In the genomic region with DNA sequence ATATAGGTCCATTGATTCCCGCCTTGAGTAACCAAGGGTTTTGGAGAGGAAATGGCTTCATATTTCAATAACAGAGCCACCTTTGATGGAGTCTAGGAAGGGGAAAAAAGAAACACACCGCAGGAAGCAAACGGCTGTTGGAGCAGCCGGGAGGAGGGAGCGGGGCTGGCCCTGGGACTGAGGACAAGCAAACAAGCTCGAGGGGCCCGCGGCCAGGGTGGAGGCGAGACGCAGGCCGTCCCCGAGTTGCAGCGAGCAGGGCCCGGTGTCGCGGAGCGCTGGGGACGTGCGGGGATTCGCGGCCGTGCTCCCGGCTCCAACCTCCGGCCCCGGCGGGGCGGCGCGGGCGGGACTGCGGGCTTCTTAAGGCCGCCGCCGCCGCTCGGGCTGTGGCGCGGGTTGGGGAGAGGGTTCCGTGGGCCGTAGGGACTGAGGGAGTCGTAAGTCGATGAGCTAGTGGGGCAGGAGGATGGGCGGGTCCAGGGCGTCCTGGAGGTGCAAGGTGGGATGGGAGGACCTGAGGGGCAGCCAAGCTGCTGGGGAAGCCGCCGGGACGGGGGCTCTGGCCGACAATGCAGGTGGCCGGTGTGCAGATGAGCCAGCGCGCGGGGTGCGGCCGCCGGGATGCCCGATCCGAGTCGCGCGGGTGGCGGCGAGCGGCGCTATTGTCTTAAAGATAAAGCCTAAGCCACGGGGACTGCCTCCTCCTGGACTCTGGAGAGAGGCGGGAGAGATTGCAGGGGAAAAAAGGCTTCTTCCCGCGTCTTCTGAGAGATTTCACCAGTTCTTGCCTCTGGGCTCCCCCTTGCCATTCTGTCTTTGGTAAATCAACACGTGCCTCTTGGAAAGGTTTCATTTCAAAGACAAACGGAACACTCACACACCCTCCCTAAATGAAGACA, we compare ENCODE assay signal across 9 cellular contexts. TPM values are rescaled to one million over a fixed set of nuclear protein-coding genes. Genes with fewer than 3 reads are reported as not detected.
DNase-seq lines count a peak whose midpoint lies in the region; ATAC-seq and TF ChIP-seq lines count a peak whose summit lies in the region.
"Had no signal": no experiment of that assay in that cellular context is flagged by ENCODE, and none has a peak within 500 bp of the region (broad histone marks: within the 10 kb centered on the region; RNA-seq: fewer than 3 reads in every experiment).

No MANE protein-coding gene starts in this region.

- ATAC-seq in GM23338 (peak; percentile 85), GM19328 (IDR thresholded peaks at IDR 0.05; ENCODE audit: unreplicated experiment) (no peak)

- intact Hi-C loops in activated CD4-positive, alpha-beta memory T cell treated with anti-CD3 and anti-CD28 coated beads for 36 hours (cut with micrococcal nuclease), result no loop called here

- POLR2A ChIA-PET in activated CD4-positive, alpha-beta memory T cell treated with anti-CD3 and anti-CD28 coated beads for 36 hours (lab: Charles Lee), result no interaction called here

- H3K9me3 Mint-ChIP-seq in GM23338 (no peaks in the 10 kb centered on the region; the same call in 2 of the 3 replicates), nephron progenitor cell (peaks cover 5% of the 10 kb centered on the region)
- H3K9me3 Mint-ChIP-seq in activated CD4-positive, alpha-beta memory T cell treated with anti-CD3 and anti-CD28 coated beads for 36 hours, result no peaks in the 10 kb centered on the region

- H3K4me3 Mint-ChIP-seq in GM23338, result peak overlapping the region; percentile 91
- H3K4me3 Mint-ChIP-seq in activated CD4-positive, alpha-beta memory T cell treated with anti-CD3 and anti-CD28 coated beads for 36 hours, result peak overlapping the region; percentile 46
- H3K4me3 Mint-ChIP-seq in nephron progenitor cell, result peak overlapping the region; percentile 83

- H3K79me2 ChIP-seq in GM23338 (replicated peaks; ENCODE audit: insufficient read depth), result no peaks in the 10 kb centered on the region

- peak overlapping the region; percentile 85 for H3K4me2 ChIP-seq in GM23338

- no peaks in the 10 kb centered on the region for H3F3A ChIP-seq in GM23338 (replicated peaks; ENCODE audit: low read depth)

- H3K36me3 Mint-ChIP-seq in GM23338 (ENCODE audit: low read depth) (peaks cover under 1% of the 10 kb centered on the region; the same call in 2 of the 3 replicates), nephron progenitor cell (ENCODE audit: low read depth) (peaks cover 6% of the 10 kb centered on the region)
- no peaks in the 10 kb centered on the region for H3K36me3 Mint-ChIP-seq in activated CD4-positive, alpha-beta memory T cell treated with anti-CD3 and anti-CD28 coated beads for 36 hours
- H3K36me3 Mint-ChIP-seq: CD4-positive, CD25-positive, alpha-beta regulatory T cell had no signal

- H3K4me3 ChIP-seq in GM23338 (peak overlapping the region; percentile 72), foreskin fibroblast (ENCODE audit: low read depth in 1 of 2, low read length in 2 of 2) (peak overlapping the region; percentile 53 to 56)

- H2AFZ ChIP-seq in GM23338, result peak overlapping the region; percentile 94

- no peaks in the 10 kb centered on the region for H4K20me1 ChIP-seq in GM23338 (replicated peaks; ENCODE audit: insufficient read depth)

- CTCF ChIA-PET in activated CD4-positive, alpha-beta memory T cell treated with anti-CD3 and anti-CD28 coated beads for 36 hours (lab: Charles Lee), result no interaction called here

- peaks cover 28% of the 10 kb centered on the region for H3K4me1 Mint-ChIP-seq in GM23338
- peaks cover 6% of the 10 kb centered on the region for H3K4me1 Mint-ChIP-seq in activated CD4-positive, alpha-beta memory T cell treated with anti-CD3 and anti-CD28 coated beads for 36 hours (ENCODE audit: low read depth)
- peaks cover 74% of the 10 kb centered on the region for H3K4me1 Mint-ChIP-seq in nephron progenitor cell

- peak overlapping the region; percentile 41 for H3K27ac ChIP-seq in GM23338 (ENCODE audit: low read depth)

- H3K9me2 ChIP-seq in GM23338 (ENCODE audit: insufficient read depth), result no peaks in the 10 kb centered on the region

- peaks cover 30% of the 10 kb centered on the region for H3K4me1 ChIP-seq in GM23338 (ENCODE audit: insufficient read depth)

- H3K27me3 ChIP-seq in GM23338 (ENCODE audit: insufficient read depth), result no peaks in the 10 kb centered on the region

- TF ChIP-seq CTCF in GM23338 (conservative IDR thresholded peaks at IDR 0.05; ENCODE audit: low read depth in 2 of 2), result peak; percentile 43 to 77
- TF ChIP-seq CTCF in foreskin fibroblast (IDR thresholded peaks at IDR 0.05; ENCODE audit: low read depth, low read length), result peak; percentile 56
- TF ChIP-seq CTCF in nephron progenitor cell (IDR thresholded peaks at IDR 0.05), result peak; percentile 38

- DNase-seq in NCI-H1105 treated with DMSO at 0.1 percent for 48 hours (lab: John Stamatoyannopoulos, UW) (peak; percentile 13), NCI-H1105 (lab: John Stamatoyannopoulos, UW) (no peak), GM23338 (ENCODE audit: low spot score) (peak; percentile 85), NCI-H1048 (lab: John Stamatoyannopoulos, UW) (peak; percentile 15), foreskin fibroblast (peak; percentile 11 to 74), nephron progenitor cell (peak; percentile 79)
- DNase-seq in activated CD4-positive, alpha-beta memory T cell treated with anti-CD3 and anti-CD28 coated beads for 36 hours, result peak; percentile 28
- DNase-seq: CD4-positive, CD25-positive, alpha-beta regulatory T cell had no signal

- no peaks in the 10 kb centered on the region for H3K36me3 ChIP-seq in GM23338 (ENCODE audit: insufficient read depth)

- peak overlapping the region; percentile 72; the same call in 1 of the 2 replicates for H3K27ac Mint-ChIP-seq in GM23338
- no peak overlapping the region for H3K27ac Mint-ChIP-seq in activated CD4-positive, alpha-beta memory T cell treated with anti-CD3 and anti-CD28 coated beads for 36 hours
- H3K27ac Mint-ChIP-seq in nephron progenitor cell, result peak overlapping the region; percentile 99
- H3K27ac Mint-ChIP-seq: CD4-positive, CD25-positive, alpha-beta regulatory T cell had no signal

- H3K27me3 Mint-ChIP-seq in GM23338 (ENCODE audit: insufficient read depth, low read depth, poor library complexity) (peaks cover 11% of the 10 kb centered on the region), nephron progenitor cell (ENCODE audit: low read depth, poor library complexity) (no peaks in the 10 kb centered on the region)
- peaks cover 55% of the 10 kb centered on the region for H3K27me3 Mint-ChIP-seq in activated CD4-positive, alpha-beta memory T cell treated with anti-CD3 and anti-CD28 coated beads for 36 hours

TF ChIP-seq in GM23338, 12 proteins besides CTCF, POLR2A, EP300 and RAD21:
- TF ChIP-seq, protein P1, sequence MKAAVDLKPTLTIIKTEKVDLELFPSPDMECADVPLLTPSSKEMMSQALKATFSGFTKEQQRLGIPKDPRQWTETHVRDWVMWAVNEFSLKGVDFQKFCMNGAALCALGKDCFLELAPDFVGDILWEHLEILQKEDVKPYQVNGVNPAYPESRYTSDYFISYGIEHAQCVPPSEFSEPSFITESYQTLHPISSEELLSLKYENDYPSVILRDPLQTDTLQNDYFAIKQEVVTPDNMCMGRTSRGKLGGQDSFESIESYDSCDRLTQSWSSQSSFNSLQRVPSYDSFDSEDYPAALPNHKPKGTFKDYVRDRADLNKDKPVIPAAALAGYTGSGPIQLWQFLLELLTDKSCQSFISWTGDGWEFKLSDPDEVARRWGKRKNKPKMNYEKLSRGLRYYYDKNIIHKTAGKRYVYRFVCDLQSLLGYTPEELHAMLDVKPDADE (IDR thresholded peaks at IDR 0.05), result no peak
- no peak for TF ChIP-seq STAT1 (IDR thresholded peaks at IDR 0.05; ENCODE audit: unreplicated experiment)
- TF ChIP-seq POLR2AphosphoS5 (IDR thresholded peaks at IDR 0.05; ENCODE audit: low read depth), result peak; percentile 38; the same call in 1 of the 2 replicates
TF ChIP-seq in GM23338: peak in this region for 1.

RNA-seq across cellular contexts. Expression of a gene that starts 1.5 kb away (rescaled TPM):
- total RNA-seq in GM23338 (2014; rRNA removed; shearing (Covaris generic)), result 3.6 and 4.0 TPM in 2 replicates
- polyA plus RNA-seq in GM23338 (2016; fragmentation: Nextera tagmentation; extraction: Ambion mirVana), result 0.85 and 1.5 TPM in 2 replicates
- not detected for total RNA-seq in activated CD4-positive, alpha-beta memory T cell treated with anti-CD3 and anti-CD28 coated beads for 36 hours
- total RNA-seq: CD4-positive, CD25-positive, alpha-beta regulatory T cell had no signal
- polyA plus RNA-seq: CD4-positive, CD25-positive, alpha-beta regulatory T cell had no signal
